11 cellular contexts compared by ENCODE assay signal in genomic region chr2:226977775-226978190, GRCh38.
DNase-seq lines count a peak whose midpoint lies in the region; ATAC-seq and TF ChIP-seq lines count a peak whose summit lies in the region.
"Had no signal": no experiment of that assay in that cellular context is flagged by ENCODE, and none has a peak within 500 bp of the region (broad histone marks: within the 10 kb centered on the region; RNA-seq: fewer than 3 reads in every experiment).

No MANE protein-coding gene starts in this region.

- H3K4me1 Mint-ChIP-seq in HFFc6 (ENCODE audit: low read depth), result peaks cover 39% of the 10 kb centered on the region

- H3K27me3 ChIP-seq in A673 (replicated peaks; ENCODE audit: insufficient read depth, low read depth, low read length, poor library complexity) (no peaks in the 10 kb centered on the region), heart right ventricle (no peaks in the 10 kb centered on the region), tibial nerve (no peaks in the 10 kb centered on the region)
- H3K27me3 ChIP-seq: Peyer's patch, vagina had no signal

- H3K27me3 Mint-ChIP-seq in HFFc6 (ENCODE audit: insufficient read depth), result peaks cover 2% of the 10 kb centered on the region; the same call in 1 of the 2 replicates

- H3K9me3 ChIP-seq in A673 (ENCODE audit: low read depth, low read length, poor library complexity, severe bottlenecking), result no peaks in the 10 kb centered on the region
- H3K9me3 ChIP-seq in heart right ventricle, result no peaks in the 10 kb centered on the region
- no peaks in the 10 kb centered on the region for H3K9me3 ChIP-seq in tibial nerve
- H3K9me3 ChIP-seq: Peyer's patch, vagina had no signal

- no peak for TF ChIP-seq EP300 in tibial nerve (IDR thresholded peaks at IDR 0.05)

- peaks cover 8% of the 10 kb centered on the region for H3K4me1 ChIP-seq in A673 (ENCODE audit: insufficient read depth, low read length, poor library complexity, severe bottlenecking)
- peaks cover 0 to 8% (median 0%) of the 10 kb centered on the region in 9 donors for H3K4me1 ChIP-seq in heart right ventricle
- peaks cover 0 to 12% (median 0%) of the 10 kb centered on the region in 4 donors for H3K4me1 ChIP-seq in tibial nerve
- H3K4me1 ChIP-seq: Peyer's patch, vagina had no signal

- WGBS in heart right ventricle, 2 donors, result 83 to 88% methylated on average over 2 of the region's 2 CpGs
- 49 to 55% methylated on average over 2 of the region's 2 CpGs for WGBS in tibial nerve, 2 donors

- no TSS peak for BruUV-seq in A673 (replicated peaks; lab: Mats Ljungman, UMichigan)

- H3K4me3 ChIP-seq in A673 (ENCODE audit: low read depth, low read length, poor library complexity, severe bottlenecking), result no peak overlapping the region
- no peak overlapping the region for H3K4me3 ChIP-seq in heart right ventricle
- H3K4me3 ChIP-seq in tibial nerve, result no peak overlapping the region
- H3K4me3 ChIP-seq: Peyer's patch, vagina had no signal

- ATAC-seq in GM19397 (IDR thresholded peaks at IDR 0.05; ENCODE audit: unreplicated experiment) (no peak), GM21786 (IDR thresholded peaks at IDR 0.05; ENCODE audit: unreplicated experiment) (no peak), heart right ventricle (no peak)

- peaks cover 48% of the 10 kb centered on the region for H3K36me3 Mint-ChIP-seq in HFFc6 (ENCODE audit: low read depth)

- no peak for TF ChIP-seq POLR2A in tibial nerve (IDR thresholded peaks at IDR 0.05)

- TF ChIP-seq CTCF in A673 (conservative IDR thresholded peaks at IDR 0.05; ENCODE audit: low read depth, low read length) (no peak), HFFc6 (IDR thresholded peaks at IDR 0.05) (no peak), RWPE1 (conservative IDR thresholded peaks at IDR 0.05; ENCODE audit: low read depth) (no peak), heart right ventricle (IDR thresholded peaks at IDR 0.05) (no peak), tibial nerve (IDR thresholded peaks at IDR 0.05) (no peak)

- peak; percentile 68 for DNase-seq in A673 (ENCODE audit: low spot score)
- peak; percentile 95 for DNase-seq in HFFc6
- DNase-seq in RWPE1 (ENCODE audit: low spot score), result peak; percentile 90
- peak; percentile 45 for DNase-seq in fibroblast of peridontal ligament (ENCODE audit: extremely low read depth)
- DNase-seq in heart right ventricle, result no peak
- DNase-seq in tibial nerve (ENCODE audit: low spot score in 2 of 2), result no peak
- DNase-seq: Peyer's patch had no signal

- no peak overlapping the region; the same call in 1 of the 2 replicates for H3K4me3 Mint-ChIP-seq in HFFc6

- H3K27ac ChIP-seq in A673 (ENCODE audit: low read depth, low read length, poor library complexity, severe bottlenecking) (no peak overlapping the region), RWPE1 (no peak overlapping the region), heart right ventricle (no peak overlapping the region), tibial nerve (no peak overlapping the region)
- H3K27ac ChIP-seq: Peyer's patch, vagina had no signal

- H3K27ac Mint-ChIP-seq in HFFc6, result peak overlapping the region; percentile 46; the same call in 1 of the 2 replicates
- H3K27ac Mint-ChIP-seq: activated naive CD4-positive, alpha-beta T cell treated with anti-CD3 and anti-CD28 coated beads, Interleukin-2, amount 50 U/mL, for 72 hours had no signal

- H3K9me3 Mint-ChIP-seq in HFFc6, result no peaks in the 10 kb centered on the region
- H3K9me3 Mint-ChIP-seq: activated naive CD4-positive, alpha-beta T cell treated with anti-CD3 and anti-CD28 coated beads, Interleukin-2, amount 50 U/mL, for 72 hours had no signal

- H3K36me3 ChIP-seq in A673 (ENCODE audit: insufficient read depth, low read length, poor library complexity, severe bottlenecking) (no peaks in the 10 kb centered on the region), heart right ventricle (peaks cover 0 to 4% (median 0%) of the 10 kb centered on the region in 9 donors), tibial nerve (peaks cover 0 to 6% (median 0%) of the 10 kb centered on the region in 3 donors)
- H3K36me3 ChIP-seq: Peyer's patch, vagina had no signal

- POLR2A ChIA-PET in A673 (lab: Charles Lee; ENCODE audit: low non-redundant PET), result no interaction called here
- POLR2A ChIA-PET in RWPE1 (lab: Yijun Ruan, JAX; ENCODE audit: low non-redundant PET), result no interaction called here

- CTCF ChIA-PET in A673 (lab: Charles Lee), result no interaction called here
- CTCF ChIA-PET in RWPE1 (lab: Yijun Ruan, JAX), result interaction anchor here (1.2 kb wide), 1 partner anchor 21 kb away, joined by 4 read pairs; no protein-coding TSS in a partner anchor

- intact Hi-C loops in A673 (cut with micrococcal nuclease; ENCODE audit: unreplicated experiment) (no loop called here), heart right ventricle (cut with DNase I) (loop anchor here in 1 of 10 donors (10.0 kb wide), 1 partner anchor 143 kb away; the partner anchor contains the start of gene RHBDD1)

Comparison
In these comparisons a context has a peak if more than half of its experiments do, and no peak if none do; other contexts are left out.
1. DNase-seq: peak in A673 (single experiment), HFFc6 (single experiment), RWPE1 (single experiment) and fibroblast of peridontal ligament (single experiment); none in heart right ventricle (0 of 2) and tibial nerve (0 of 2).